24 cellular contexts compared by ENCODE assay signal in the genomic region with DNA sequence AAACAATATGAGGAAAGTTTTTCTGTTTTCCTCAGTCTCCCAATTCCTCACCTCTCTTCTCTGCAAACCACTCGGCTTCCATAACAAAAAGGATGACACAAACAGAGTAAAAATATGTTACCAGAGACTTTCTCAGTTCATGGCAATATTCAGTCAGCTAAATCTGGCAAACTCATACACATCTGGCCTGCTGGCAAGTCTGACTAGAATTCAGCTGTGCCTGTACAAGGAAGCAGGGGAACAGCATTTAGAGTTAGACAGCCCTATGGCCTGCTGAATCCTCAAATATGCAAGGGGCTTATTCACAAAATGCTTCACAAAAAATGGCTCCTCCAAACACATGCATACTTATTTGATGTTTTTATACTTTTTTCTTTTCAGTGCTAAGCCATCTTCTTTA.
A peak's percentile ranks its signal among the peaks of the same experiment; 100 is the strongest.
DNase-seq lines count a peak whose midpoint lies in the region; ATAC-seq and TF ChIP-seq lines count a peak whose summit lies in the region.
"Had no signal": no experiment of that assay in that cellular context is flagged by ENCODE, and none has a peak within 500 bp of the region (broad histone marks: within the 10 kb centered on the region; RNA-seq: fewer than 3 reads in every experiment).

No MANE protein-coding gene starts in this region.

- peak overlapping the region; percentile 39 for H3K27ac Mint-ChIP-seq in neural progenitor cell
- H3K27ac Mint-ChIP-seq: CD4-positive, alpha-beta T cell had no signal

- H3K79me2 ChIP-seq in neural progenitor cell (ENCODE audit: low read depth): no peaks in the 10 kb centered on the region

- H3K4me1 Mint-ChIP-seq in neural progenitor cell: no peaks in the 10 kb centered on the region

- H3K4me1 ChIP-seq in neural progenitor cell: no peaks in the 10 kb centered on the region
- H3K4me1 ChIP-seq: BLaER1 had no signal

- H3K9ac ChIP-seq in neural progenitor cell: no peak overlapping the region
- H3K9ac ChIP-seq: BLaER1, KMS-11 had no signal

- H2AFZ ChIP-seq in neural progenitor cell (replicated peaks): no peak overlapping the region

- H3K36me3 Mint-ChIP-seq in neural progenitor cell: no peaks in the 10 kb centered on the region

- no peak for ATAC-seq in GM21528 (IDR thresholded peaks at IDR 0.05; ENCODE audit: low FRiP score, unreplicated experiment)
- ATAC-seq: HCT116, Panc1 had no signal

- no peaks in the 10 kb centered on the region for H3K9me3 ChIP-seq in neural progenitor cell (ENCODE audit: low read depth)
- H3K9me3 ChIP-seq: BLaER1, SJCRH30 had no signal

- H3F3A ChIP-seq in neural progenitor cell (ENCODE audit: low read depth): no peaks in the 10 kb centered on the region

- H3K9me3 Mint-ChIP-seq in neural progenitor cell: no peaks in the 10 kb centered on the region
- H3K9me3 Mint-ChIP-seq: CD4-positive, alpha-beta T cell had no signal

- no peak overlapping the region for H3K4me3 Mint-ChIP-seq in neural progenitor cell
- H3K4me3 Mint-ChIP-seq: CD4-positive, alpha-beta T cell had no signal

- TF ChIP-seq CTCF in dorsolateral prefrontal cortex (IDR thresholded peaks at IDR 0.05 in 54 of 56, conservative IDR thresholded peaks at IDR 0.05 in 2 of 56; ENCODE audit: low read depth in 1 of 56, partially characterized antibody in 56 of 56) (no peak), neural progenitor cell (IDR thresholded peaks at IDR 0.05) (no peak)

- H3K4me3 ChIP-seq in dorsolateral prefrontal cortex (no peak overlapping the region), neural progenitor cell (no peak overlapping the region)
- H3K4me3 ChIP-seq: BLaER1, SJCRH30 had no signal

- peaks cover 2% of the 10 kb centered on the region for H3K27me3 Mint-ChIP-seq in neural progenitor cell (ENCODE audit: insufficient read depth, low read depth)
- H3K27me3 Mint-ChIP-seq: CD4-positive, alpha-beta T cell had no signal

- H4K20me1 ChIP-seq in neural progenitor cell (ENCODE audit: low read depth): no peaks in the 10 kb centered on the region
- H4K20me1 ChIP-seq: BLaER1 had no signal

- H3K4me2 ChIP-seq in neural progenitor cell: no peak overlapping the region
- H3K4me2 ChIP-seq: BLaER1, KMS-11 had no signal

- DNase-seq in GM03348 (ENCODE audit: low spot score) (peak; percentile 12), dorsolateral prefrontal cortex (no peak), globus pallidus (ENCODE audit: low spot score) (peak; percentile 64), neural progenitor cell (ENCODE audit: low spot score) (no peak), HCEC 1CT (no peak)
- DNase-seq in stimulated activated CD4-positive, alpha-beta T cell treated with anti-CD3 and anti-CD28 coated beads, Interleukin-15, amount 100 ng/mL, for 24 hours: no peak
- DNase-seq: CD4-positive, alpha-beta T cell; COR-L47; DMS153; GOT3; IMR-90; NCI-H1092 treated with DMSO at 0.1 percent for 48 hours; NCI-H1436 treated with DMSO at 0.1 percent for 48 hours; NCI-H2029; NCI-H226; NCI-H510A treated with DMSO at 0.1 percent for 48 hours; NCI-H748 treated with DMSO at 0.1 percent for 48 hours; NK-92 treated with Interleukin-12 subunit alpha and Interleukin-12 subunit beta, amount 100 ng/mL, for 24 hours; SJCRH30 had no signal

- H3K27ac ChIP-seq in dorsolateral prefrontal cortex: peak overlapping the region in 46 of 59 donors; percentile 1 to 72 (median 57)
- no peak overlapping the region for H3K27ac ChIP-seq in neural progenitor cell
- H3K27ac ChIP-seq: BLaER1, KMS-11, SJCRH30 had no signal

- intact Hi-C loops in dorsolateral prefrontal cortex (cut with DNase I): no loop called here

- H3K27me3 ChIP-seq in dorsolateral prefrontal cortex: no peaks in the 10 kb centered on the region
- no peaks in the 10 kb centered on the region for H3K27me3 ChIP-seq in neural progenitor cell
- H3K27me3 ChIP-seq: BLaER1, SJCRH30 had no signal

- H3K36me3 ChIP-seq in neural progenitor cell: no peaks in the 10 kb centered on the region
- H3K36me3 ChIP-seq: BLaER1, SJCRH30 had no signal

Comparison
In these comparisons a context has a peak if more than half of its experiments do, and no peak if none do; other contexts are left out.
1. DNase-seq: peak in GM03348 (single experiment) and globus pallidus (single experiment); none in dorsolateral prefrontal cortex (0 of 10), neural progenitor cell (single experiment), stimulated activated CD4-positive, alpha-beta T cell treated with anti-CD3 and anti-CD28 coated beads, Interleukin-15, amount 100 ng/mL, for 24 hours (single experiment) and HCEC 1CT (single experiment).